In genomic region chr17:55446581-55447205, GRCh38 we compare ENCODE assay signal across 1 cellular context.
TF ChIP-seq lines count a peak whose summit lies in the region.

No MANE protein-coding gene starts in this region.

TF ChIP-seq in HepG2, 621 proteins besides CTCF, POLR2A, EP300 and RAD21 (continued from another document and continues in another):
- TF ChIP-seq ZBTB4 (CRISPR knock-in tag; IDR thresholded peaks at IDR 0.05; ENCODE audit: borderline replicate concordance) (no peak), RFX1 (IDR thresholded peaks at IDR 0.05) (no peak), DR1 (CRISPR knock-in tag; IDR thresholded peaks at IDR 0.05) (no peak), HHEX (CRISPR knock-in tag; IDR thresholded peaks at IDR 0.05) (no peak; the same call in 1 of the 2 replicates), ZFYVE20 (CRISPR knock-in tag; IDR thresholded peaks at IDR 0.05; ENCODE audit: borderline replicate concordance, low read depth) (no peak), NCOR1 (IDR thresholded peaks at IDR 0.05; ENCODE audit: borderline replicate concordance, low read length) (peak; percentile 13; the same call in 1 of the 2 replicates), FOXP4 (CRISPR knock-in tag; IDR thresholded peaks at IDR 0.05) (peak; percentile 99), ZMAT5 (CRISPR knock-in tag; IDR thresholded peaks at IDR 0.05; ENCODE audit: borderline replicate concordance, low read depth) (no peak), JARID2 (CRISPR knock-in tag; IDR thresholded peaks at IDR 0.05; ENCODE audit: insufficient replicate concordance) (no peak), ZFP36L1 (CRISPR knock-in tag; IDR thresholded peaks at IDR 0.05) (peak; percentile 61; the same call in 1 of the 2 replicates), ZNF644 (CRISPR knock-in tag; IDR thresholded peaks at IDR 0.05; ENCODE audit: low read depth) (no peak), ZBTB25 (CRISPR knock-in tag; IDR thresholded peaks at IDR 0.05) (no peak; the same call in 1 of the 2 replicates), TGIF2 (CRISPR knock-in tag; IDR thresholded peaks at IDR 0.05) (peak; percentile 93), ZNF691 (CRISPR knock-in tag; IDR thresholded peaks at IDR 0.05; ENCODE audit: borderline replicate concordance, low read depth) (0 out of 2 replicates have a peak, but pooled peaks have one; percentile 28), PHF5A (CRISPR knock-in tag; IDR thresholded peaks at IDR 0.05; ENCODE audit: low read depth, unreplicated experiment) (no peak), ZNF276 (CRISPR knock-in tag; IDR thresholded peaks at IDR 0.05; ENCODE audit: low read depth) (no peak), YY1 (IDR thresholded peaks at IDR 0.05; ENCODE audit: insufficient read depth, insufficient replicate concordance, low read depth, low read length) (no peak), ZNF883 (CRISPR knock-in tag; IDR thresholded peaks at IDR 0.05; ENCODE audit: not compliant biosample characterization) (no peak), FIP1L1 (IDR thresholded peaks at IDR 0.05; ENCODE audit: borderline replicate concordance, insufficient read depth, low read depth, low read length) (no peak), MIXL1 (CRISPR knock-in tag; IDR thresholded peaks at IDR 0.05) (peak; percentile 98), ZNF44 (CRISPR knock-in tag; IDR thresholded peaks at IDR 0.05) (no peak), DRAP1 (CRISPR knock-in tag; IDR thresholded peaks at IDR 0.05) (peak; percentile 73), ZNF746 (CRISPR knock-in tag; IDR thresholded peaks at IDR 0.05) (no peak; the same call in 1 of the 2 replicates), NFE2L2 (IDR thresholded peaks at IDR 0.05; ENCODE audit: low read length) (no peak), GFI1 (CRISPR knock-in tag; IDR thresholded peaks at IDR 0.05; ENCODE audit: borderline replicate concordance) (peak; percentile 89), TFDP1 (CRISPR knock-in tag; IDR thresholded peaks at IDR 0.05; ENCODE audit: borderline replicate concordance) (no peak), ZBTB34 (CRISPR knock-in tag; IDR thresholded peaks at IDR 0.05) (peak; percentile 97), ZBTB40 (IDR thresholded peaks at IDR 0.05) (no peak), ZBTB40 (CRISPR knock-in tag; IDR thresholded peaks at IDR 0.05) (no peak; the same call in 1 of the 2 replicates), ESRRA (CRISPR knock-in tag; IDR thresholded peaks at IDR 0.05; ENCODE audit: low read depth) (peak; percentile 58; the same call in 1 of the 2 replicates), GABPA (IDR thresholded peaks at IDR 0.05; ENCODE audit: low read depth, low read length) (no peak), GABPA (CRISPR knock-in tag; IDR thresholded peaks at IDR 0.05; ENCODE audit: low read depth) (peak; percentile 23; the same call in 1 of the 2 replicates), ZFP62 (CRISPR knock-in tag; IDR thresholded peaks at IDR 0.05) (no peak), ZBTB1 (CRISPR knock-in tag; IDR thresholded peaks at IDR 0.05; ENCODE audit: borderline replicate concordance) (no peak)
